Comparison of ENCODE assay signal across 1 cellular context in genomic region chr13:99256709-99257108, GRCh38.
A peak's percentile ranks its signal among the peaks of the same experiment; 100 is the strongest.
TF ChIP-seq lines count a peak whose summit lies in the region.

No MANE protein-coding gene starts in this region.

TF ChIP-seq in GM12878, 131 proteins besides CTCF, POLR2A, EP300 and RAD21:
- TF ChIP-seq GABPA (IDR thresholded peaks at IDR 0.05; ENCODE audit: low read depth) = no peak
- no peak for TF ChIP-seq NFIC (IDR thresholded peaks at IDR 0.05; ENCODE audit: low read depth, low read length)
- no peak for TF ChIP-seq ZBTB40 (IDR thresholded peaks at IDR 0.05; ENCODE audit: borderline replicate concordance)
- 0 out of 2 replicates have a peak, but pooled peaks have one; percentile 20 for TF ChIP-seq IKZF1 (conservative IDR thresholded peaks at IDR 0.05)
- TF ChIP-seq RUNX3 (IDR thresholded peaks at IDR 0.05; ENCODE audit: low read length) = peak; percentile 44; the same call in 1 of the 2 replicates
- no peak for TF ChIP-seq CBX5 (IDR thresholded peaks at IDR 0.05; ENCODE audit: low read depth)
- no peak for TF ChIP-seq JUND (IDR thresholded peaks at IDR 0.05; ENCODE audit: low read depth, low read length)
- peak in 1 of 2 experiments; percentile 66; a peak in 1 of 4 replicates for TF ChIP-seq BHLHE40 (IDR thresholded peaks at IDR 0.05; ENCODE audit: borderline replicate concordance in 1 of 2, low read depth in 2 of 2, low read length in 1 of 2)
- 0 out of 2 replicates have a peak, but pooled peaks have one; percentile 17 for TF ChIP-seq MLLT1 (IDR thresholded peaks at IDR 0.05)
- peak; percentile 13 for TF ChIP-seq MEF2B (IDR thresholded peaks at IDR 0.05; ENCODE audit: partially characterized antibody, poor library complexity, severe bottlenecking)
- TF ChIP-seq FOXM1 (IDR thresholded peaks at IDR 0.05; ENCODE audit: low read depth, low read length) = no peak
- peak in 1 of 2 experiments; percentile 27; a peak in 1 of 4 replicates for TF ChIP-seq IKZF2 (IDR thresholded peaks at IDR 0.05)
- no peak for TF ChIP-seq POU2F2 (IDR thresholded peaks at IDR 0.05; ENCODE audit: borderline replicate concordance, low read depth, low read length)
